ENCODE assay signal across 8 cellular contexts in the genomic region with DNA sequence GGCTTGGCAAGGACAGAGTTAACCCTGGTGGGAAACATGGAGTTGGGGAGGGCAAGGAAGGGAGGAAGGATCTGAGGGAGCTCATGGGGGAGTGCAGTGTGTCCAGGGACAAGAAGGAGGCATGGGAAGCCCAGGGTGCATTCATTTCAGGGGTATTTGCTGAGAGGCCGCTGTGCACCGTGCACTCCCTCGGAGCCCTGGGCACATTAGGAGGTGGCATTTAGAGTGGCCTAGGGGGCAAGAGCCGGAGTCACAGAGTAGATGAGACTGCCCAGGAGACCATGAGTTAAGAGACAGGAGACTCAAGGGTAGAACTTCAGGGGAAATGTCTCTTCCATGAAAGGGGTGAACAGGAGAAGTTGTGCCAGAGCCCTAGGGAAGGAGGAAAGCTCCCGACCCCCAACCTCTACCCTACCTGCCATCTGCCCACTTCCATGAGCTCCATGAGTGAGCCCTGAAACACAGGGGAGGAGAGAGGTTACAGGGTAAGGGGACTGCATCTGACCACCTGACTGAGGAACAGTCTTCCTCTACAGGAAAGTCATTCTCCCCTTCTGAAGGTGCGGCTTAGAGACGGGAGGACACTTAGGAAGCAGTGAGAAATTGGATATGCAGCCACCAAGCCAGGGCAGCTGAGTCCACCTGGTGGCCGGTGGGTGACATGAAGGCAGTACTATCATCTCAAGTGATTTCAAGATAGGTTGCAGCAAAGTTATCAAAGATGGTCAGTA. TPM values are rescaled to one million over a fixed set of nuclear protein-coding genes. Genes with fewer than 3 reads are reported as not detected.
DNase-seq lines count a peak whose midpoint lies in the region; ATAC-seq and TF ChIP-seq lines count a peak whose summit lies in the region.

No MANE protein-coding gene starts in this region.

- no peaks in the 10 kb centered on the region for H3K4me1 ChIP-seq in DOHH2 (ENCODE audit: control insufficient read depth, low read length)
- H3K4me1 ChIP-seq in Peyer's patch, result peaks cover 0 to 8% (median 0%) of the 10 kb centered on the region in 4 donors

- no peaks in the 10 kb centered on the region for H3K79me2 ChIP-seq in DOHH2 (ENCODE audit: control insufficient read depth, low read length)

- no peaks in the 10 kb centered on the region for H3K9me2 ChIP-seq in DOHH2 (replicated peaks; ENCODE audit: control insufficient read depth, low read length)

- H3K36me3 ChIP-seq in DOHH2 (ENCODE audit: control insufficient read depth, low read length), result no peaks in the 10 kb centered on the region
- no peaks in the 10 kb centered on the region for H3K36me3 ChIP-seq in Peyer's patch

- TF ChIP-seq CTCF in DOHH2 (IDR thresholded peaks at IDR 0.05; ENCODE audit: low read depth, low read length, poor library complexity, severe bottlenecking), result peak; percentile 75
- TF ChIP-seq CTCF in Peyer's patch (IDR thresholded peaks at IDR 0.05), result peak in 5 of 6 experiments; percentile 63 to 96 (median 94)

- H3K4me3 ChIP-seq in DOHH2 (ENCODE audit: low read length) (no peak overlapping the region), Peyer's patch (no peak overlapping the region)

- H3F3A ChIP-seq in DOHH2 (ENCODE audit: control insufficient read depth, insufficient read depth), result no peaks in the 10 kb centered on the region

- ATAC-seq in left cardiac atrium, result peak; percentile 70 to 87
- no peak for ATAC-seq in HG03025 (IDR thresholded peaks at IDR 0.05; ENCODE audit: low FRiP score, unreplicated experiment)
- ATAC-seq in HG03280 (IDR thresholded peaks at IDR 0.05; ENCODE audit: unreplicated experiment), result no peak

- intact Hi-C loops in left cardiac atrium (cut with DNase I), result loop anchor here (2.0 to 5.0 kb wide), 4 partner anchors 514 to 675 kb away; no protein-coding TSS in a partner anchor

- no peak for TF ChIP-seq POLR2A in Peyer's patch (IDR thresholded peaks at IDR 0.05)

- no peak overlapping the region for H3K4me2 ChIP-seq in DOHH2 (ENCODE audit: low read length)

- no peaks in the 10 kb centered on the region for H4K20me1 ChIP-seq in DOHH2 (ENCODE audit: control insufficient read depth, insufficient read depth, low read depth, low read length)

- DNase-seq in LHCN-M2 (ENCODE audit: low read depth) (peak; percentile 49), Peyer's patch (peak; percentile 23 to 90 (median 80)), amniotic stem cell (lab: John Stamatoyannopoulos, UW) (peak; percentile 44), left cardiac atrium (peak; percentile 80), renal cortical epithelial cell (ENCODE audit: low read depth) (peak; percentile 51)

- H3K27me3 ChIP-seq in DOHH2 (ENCODE audit: control insufficient read depth, low read length) (no peaks in the 10 kb centered on the region; the same call in 1 of the 2 replicates), Peyer's patch (no peaks in the 10 kb centered on the region)

- H3K9me3 ChIP-seq in DOHH2 (ENCODE audit: control insufficient read depth, insufficient read depth, low read length), result peaks cover 8% of the 10 kb centered on the region
- no peaks in the 10 kb centered on the region for H3K9me3 ChIP-seq in Peyer's patch

- H3K27ac ChIP-seq in DOHH2 (ENCODE audit: low read depth, low read length) (no peak overlapping the region), Peyer's patch (no peak overlapping the region)

RNA-seq across cellular contexts. Expression of gene COPS8, which starts 58.5 kb away (rescaled TPM):
- total RNA-seq in LHCN-M2 (2014; rRNA removed), result 422 and 544 TPM in 2 replicates
- 79.2 TPM for polyA plus RNA-seq in LHCN-M2 (2012)
- total RNA-seq in Peyer's patch, result 10 to 100 TPM; 29.0 to 55.3 (median 30.1) TPM
- total RNA-seq in left cardiac atrium, result 10 to 100 TPM; 66.4 to 77.3 TPM
- 108 and 170 TPM in 2 replicates for total RNA-seq in renal cortical epithelial cell

Comparison
In these comparisons a context has a peak if more than half of its experiments do, and no peak if none do; other contexts are left out.
1. ATAC-seq: peak in left cardiac atrium (2 of 2); none in HG03025 (single experiment) and HG03280 (single experiment).
2. Peak in every context shown above with its lines, with median percentiles within 50 percentile points of each other: DNase-seq.